23 cellular contexts compared by ENCODE assay signal in genomic region chr17:59506907-59507726, GRCh38. TPM values are rescaled to one million over a fixed set of nuclear protein-coding genes. Genes with fewer than 3 reads are reported as not detected.
DNase-seq lines count a peak whose midpoint lies in the region; ATAC-seq, FAIRE-seq and TF ChIP-seq lines count a peak whose summit lies in the region.
"Had no signal": no experiment of that assay in that cellular context is flagged by ENCODE, and none has a peak within 500 bp of the region (broad histone marks: within the 10 kb centered on the region; RNA-seq: fewer than 3 reads in every experiment).

No MANE protein-coding gene starts in this region.

- intact Hi-C loops in K562 (cut with micrococcal nuclease), result no loop called here

- H2AFZ ChIP-seq in K562 (ENCODE audit: low read depth, low read length), result no peak overlapping the region

- 11% methylated on average over 9 of the region's 9 CpGs for WGBS in K562 (ENCODE audit: insufficient coverage, low coverage, missing lambda C conversion rate)

- POLR2A ChIA-PET in K562 (lab: Yijun Ruan, JAX), result interaction anchor here (0.7 to 1.2 kb wide), 2 partner anchors 8 to 11 kb away, joined by 3 to 4 read pairs; no protein-coding TSS in a partner anchor

- no peak overlapping the region for H3K9ac ChIP-seq in K562 (ENCODE audit: insufficient read depth in 1 of 2, low read depth in 2 of 2, low read length in 2 of 2)

- no peak for FAIRE-seq in K562 (lab: Jason Lieb, UNC)

- CTCF ChIA-PET in K562 (lab: Yijun Ruan, JAX; ENCODE audit: low intra/inter-chr PET ratio), result no interaction called here

- no peaks in the 10 kb centered on the region for H3K9me3 ChIP-seq in K562 (replicated peaks; ENCODE audit: control insufficient read depth, insufficient read depth, low read depth, low read length)
- H3K9me3 ChIP-seq: lower lobe of right lung, MG63, SJSA1 had no signal

- no peak overlapping the region for H3K27ac Mint-ChIP-seq in type B pancreatic cell
- H3K27ac Mint-ChIP-seq: activated CD4-positive, alpha-beta T cell treated with anti-CD3 and anti-CD28 coated beads, Interleukin-2, amount 10 ng/mL, durations not matched to agents 24 days and 14 days; activated naive CD4-positive, alpha-beta T cell treated with anti-CD3 and anti-CD28 coated beads, Interleukin-2, amount 50 U/mL, for 72 hours; CD4-positive, alpha-beta memory T cell; endodermal cell; natural killer cell; stimulated activated naive B cell treated with anti-CD40 and anti-IgM and Interleukin-4, amounts not matched to agents 10 μg/mL and 1 μg/mL and 100 μg/mL, for 72 hours had no signal

- TF ChIP-seq CTCF in K562 (IDR thresholded peaks at IDR 0.05 in 2 of 3, conservative IDR thresholded peaks at IDR 0.05 in 1 of 3; ENCODE audit: insufficient read depth in 2 of 3, low read depth in 1 of 3, low read length in 3 of 3), result no peak
- no peak for TF ChIP-seq CTCF in type B pancreatic cell (conservative IDR thresholded peaks at IDR 0.05)

- no TSS peak for BruUV-seq in K562 (replicated peaks; lab: Mats Ljungman, UMichigan)

- peaks cover 2 to 8% of the 10 kb centered on the region in 2 experiments; a peak in 3 of 5 replicates for H3K27me3 ChIP-seq in K562 (ENCODE audit: control insufficient read depth in 2 of 2, insufficient read depth in 2 of 2, low read length in 2 of 2)
- H3K27me3 ChIP-seq: SJSA1 had no signal

- TF ChIP-seq EP300 in K562 (IDR thresholded peaks at IDR 0.05; ENCODE audit: low read length), result no peak

- in situ Hi-C loops in K562 (cut with MboI), result no loop called here

- H3K36me3 Mint-ChIP-seq in type B pancreatic cell, result no peaks in the 10 kb centered on the region
- H3K36me3 Mint-ChIP-seq: activated naive CD4-positive, alpha-beta T cell treated with anti-CD3 and anti-CD28 coated beads, Interleukin-2, amount 50 U/mL, for 72 hours; CD4-positive, alpha-beta memory T cell; natural killer cell; stimulated activated naive B cell treated with anti-CD40 and anti-IgM and Interleukin-4, amounts not matched to agents 10 μg/mL and 1 μg/mL and 100 μg/mL, for 72 hours had no signal

- TF ChIP-seq POLR2A in K562 (conservative IDR thresholded peaks at IDR 0.05), result no peak

- no peaks in the 10 kb centered on the region for H4K20me1 ChIP-seq in K562 (replicated peaks; ENCODE audit: control insufficient read depth, insufficient read depth, low read length)

- ATAC-seq in K562, result no peak
- no peak for ATAC-seq in GM19467 (IDR thresholded peaks at IDR 0.05; ENCODE audit: unreplicated experiment)
- ATAC-seq in GM21390 (IDR thresholded peaks at IDR 0.05; ENCODE audit: unreplicated experiment), result no peak
- no peak for ATAC-seq in HG03520 (IDR thresholded peaks at IDR 0.05; ENCODE audit: unreplicated experiment)
- ATAC-seq: activated naive CD4-positive, alpha-beta T cell treated with anti-CD3 and anti-CD28 coated beads, Interleukin-2, amount 50 U/mL, for 72 hours; lower lobe of right lung; natural killer cell; stimulated activated naive B cell treated with anti-CD40 and anti-IgM and Interleukin-4, amounts not matched to agents 10 μg/mL and 1 μg/mL and 100 μg/mL, for 72 hours had no signal

- peak; percentile 4 for DNase-seq in activated CD8-positive, alpha-beta memory T cell treated with anti-CD3 and anti-CD28 coated beads, Interleukin-2, amount 50 U/mL, for 48 hours
- DNase-seq in activated CD8-positive, alpha-beta memory T cell treated with anti-CD3 and anti-CD28 coated beads for 24 hours, result no peak
- DNase-seq in K562 (ENCODE audit: extremely low read depth in 1 of 4, low spot score in 3 of 4), result no peak
- peak; percentile 55 for DNase-seq in kidney tubule cell (ENCODE audit: low spot score)
- peak; percentile 24 for DNase-seq in type B pancreatic cell (ENCODE audit: extremely low spot score, unreplicated experiment)
- DNase-seq: 8988T; activated CD4-positive, alpha-beta T cell treated with anti-CD3 and anti-CD28 coated beads, Interleukin-2, amount 10 ng/mL, durations not matched to agents 24 days and 14 days; activated T-cell treated with anti-CD3 and anti-CD28 coated beads, Interleukin-2, amount 50 U/mL, for 1 hour; CD4-positive, alpha-beta memory T cell; central memory CD4-positive, alpha-beta T cell; endodermal cell; GOT3; lower lobe of right lung; MG63; natural killer cell; NCI-H1694 treated with DMSO at 0.1 percent for 48 hours; stimulated activated CD4-positive, alpha-beta T cell treated with anti-CD3 and anti-CD28 coated beads, Interleukin-12 subunit alpha, Interleukin-12 subunit beta, amount 100 ng/mL, for 4 hours; stimulated activated naive B cell treated with anti-CD40 and anti-IgM and Interleukin-4, amounts not matched to agents 10 μg/mL and 1 μg/mL and 100 μg/mL, for 72 hours had no signal

- H3K4me1 Mint-ChIP-seq in type B pancreatic cell (ENCODE audit: unreplicated experiment), result no peaks in the 10 kb centered on the region
- H3K4me1 Mint-ChIP-seq: activated CD4-positive, alpha-beta T cell treated with anti-CD3 and anti-CD28 coated beads, Interleukin-2, amount 10 ng/mL, durations not matched to agents 24 days and 14 days; CD4-positive, alpha-beta memory T cell; endodermal cell; natural killer cell; stimulated activated naive B cell treated with anti-CD40 and anti-IgM and Interleukin-4, amounts not matched to agents 10 μg/mL and 1 μg/mL and 100 μg/mL, for 72 hours had no signal

- H3K4me3 Mint-ChIP-seq in type B pancreatic cell, result no peak overlapping the region
- H3K4me3 Mint-ChIP-seq: activated CD4-positive, alpha-beta T cell treated with anti-CD3 and anti-CD28 coated beads, Interleukin-2, amount 10 ng/mL, durations not matched to agents 24 days and 14 days; CD4-positive, alpha-beta memory T cell; endodermal cell; natural killer cell; stimulated activated naive B cell treated with anti-CD40 and anti-IgM and Interleukin-4, amounts not matched to agents 10 μg/mL and 1 μg/mL and 100 μg/mL, for 72 hours had no signal

- peaks cover 7% of the 10 kb centered on the region for H3K9me3 Mint-ChIP-seq in type B pancreatic cell
- H3K9me3 Mint-ChIP-seq: activated CD4-positive, alpha-beta T cell treated with anti-CD3 and anti-CD28 coated beads, Interleukin-2, amount 10 ng/mL, durations not matched to agents 24 days and 14 days; activated naive CD4-positive, alpha-beta T cell treated with anti-CD3 and anti-CD28 coated beads, Interleukin-2, amount 50 U/mL, for 72 hours; CD4-positive, alpha-beta memory T cell; endodermal cell; natural killer cell; stimulated activated naive B cell treated with anti-CD40 and anti-IgM and Interleukin-4, amounts not matched to agents 10 μg/mL and 1 μg/mL and 100 μg/mL, for 72 hours had no signal

- H3K27ac ChIP-seq in K562 (ENCODE audit: extremely low read depth, low read depth, low read length), result no peak overlapping the region
- H3K27ac ChIP-seq: lower lobe of right lung, SJSA1 had no signal

- no peaks in the 10 kb centered on the region for H3K27me3 Mint-ChIP-seq in type B pancreatic cell

- H3K4me2 ChIP-seq in K562 (ENCODE audit: insufficient read depth, low read length), result no peak overlapping the region

- H3K9me1 ChIP-seq in K562 (ENCODE audit: control insufficient read depth, insufficient read depth, low read length), result no peaks in the 10 kb centered on the region

- H3K4me3 ChIP-seq in K562, result no peak overlapping the region
- H3K4me3 ChIP-seq: lower lobe of right lung, MG63, SJSA1 had no signal

- no peaks in the 10 kb centered on the region for H3K36me3 ChIP-seq in K562 (ENCODE audit: control insufficient read depth, insufficient read depth, low read length)
- H3K36me3 ChIP-seq: lower lobe of right lung, MG63, SJSA1 had no signal

- no peaks in the 10 kb centered on the region for H3K79me2 ChIP-seq in K562 (ENCODE audit: control insufficient read depth, insufficient read depth, low read length)

- H3K4me1 ChIP-seq in K562 (replicated peaks in 1 of 2; ENCODE audit: control insufficient read depth in 2 of 2, insufficient read depth in 2 of 2, low read length in 2 of 2), result no peaks in the 10 kb centered on the region; a peak in 1 of 5 replicates
- H3K4me1 ChIP-seq: lower lobe of right lung, SJSA1 had no signal

- no peak for TF ChIP-seq RAD21 in K562 (CRISPR knock-in tag; conservative IDR thresholded peaks at IDR 0.05 in 1 of 2, IDR thresholded peaks at IDR 0.05 in 1 of 2)

TF ChIP-seq in K562, 482 proteins besides CTCF, POLR2A, EP300 and RAD21 (continues in another document):
- TF ChIP-seq POU5F1 (IDR thresholded peaks at IDR 0.05; ENCODE audit: borderline replicate concordance, low read depth, low read length, partially characterized antibody) (no peak), MAFG (tag; conservative IDR thresholded peaks at IDR 0.05) (peak; percentile 67), ZNF589 (CRISPR knock-in tag; IDR thresholded peaks at IDR 0.05; ENCODE audit: low read depth) (peak; percentile 73; the same call in 1 of the 2 replicates), ZNF316 (IDR thresholded peaks at IDR 0.05) (peak; percentile 72), ATF3 (IDR thresholded peaks at IDR 0.05) (peak; percentile 68; the same call in 1 of the 2 replicates), ATF3 (CRISPR knock-in tag; conservative IDR thresholded peaks at IDR 0.05) (no peak)

RNA-seq across cellular contexts. Expression of gene DHX40, which starts 58.3 kb away (rescaled TPM):
- total RNA-seq in K562 (2011; cell fraction: chromatin; rRNA removed; ENCODE audit: low replicate concordance), result 22.1 and 45.7 TPM in 2 replicates
- total RNA-seq in K562 (2011; cell fraction: nucleolus; rRNA removed), result 8.0 and 11.2 TPM in 2 replicates
- 12.7 and 15.3 TPM in 2 replicates for total RNA-seq in K562 (2011; cell fraction: nucleoplasm; rRNA removed)
- total RNA-seq in K562 (2014; rRNA removed) (17.0 and 21.7 TPM in 2 replicates), K562 (2014; rRNA removed; fragmentation: Illumina TruSeq; extraction: Trizol) (26.4 and 31.6 TPM in 2 replicates), K562 (2015; rRNA removed; fragmentation: Illumina TruSeq; extraction: Trizol) (18.5 and 21.4 TPM in 2 replicates), K562 (2021) (18.2 and 18.5 TPM in 2 replicates), type B pancreatic cell (ENCODE audit: low replicate concordance) (30.6 and 50.4 TPM in 2 replicates)
- polyA plus RNA-seq in K562 (2011; rRNA removed) (26.7 and 38.6 TPM in 2 replicates), K562 (2014; fragmentation: Illumina TruSeq; extraction: Trizol) (18.7 and 18.9 TPM in 2 replicates), K562 (2014; fragmentation: Nextera tagmentation; extraction: Ambion mirVana) (1 to 10 TPM; 7.2 to 7.3 TPM), K562 (2014; rRNA removed) (15.5 and 16.4 TPM in 2 replicates)
- 6.1 and 13.1 TPM in 2 replicates for polyA plus RNA-seq in K562 (2011; cell fraction: cytosol; rRNA removed)
- 10.3 and 17.9 TPM in 2 replicates for polyA plus RNA-seq in K562 (2011; cell fraction: nucleus; rRNA removed)
- 15.2 and 21.3 TPM in 2 replicates for polyA plus RNA-seq in K562 (2012)
- polyA minus RNA-seq in K562 (2011; rRNA and poly(A)+ RNA removed), result 45.2 and 48.4 TPM in 2 replicates
- 22.1 and 23.2 TPM in 2 replicates for polyA minus RNA-seq in K562 (2011; cell fraction: cytosol; rRNA and poly(A)+ RNA removed)
- 11.0 and 15.9 TPM in 2 replicates for polyA minus RNA-seq in K562 (2011; cell fraction: nucleus; rRNA and poly(A)+ RNA removed)

Comparison
In these comparisons a context has a peak if more than half of its experiments do, and no peak if none do; other contexts are left out.
1. DNase-seq: peak in activated CD8-positive, alpha-beta memory T cell treated with anti-CD3 and anti-CD28 coated beads, Interleukin-2, amount 50 U/mL, for 48 hours (single experiment), kidney tubule cell (single experiment) and type B pancreatic cell (single experiment); none in activated CD8-positive, alpha-beta memory T cell treated with anti-CD3 and anti-CD28 coated beads for 24 hours (single experiment) and K562 (0 of 4).